9 cellular contexts compared by ENCODE assay signal in genomic region chr20:34300809-34301586, GRCh38. TPM values are rescaled to one million over a fixed set of nuclear protein-coding genes. Genes with fewer than 3 reads are reported as not detected.
A peak's percentile ranks its signal among the peaks of the same experiment; 100 is the strongest.
DNase-seq lines count a peak whose midpoint lies in the region; ATAC-seq, FAIRE-seq and TF ChIP-seq lines count a peak whose summit lies in the region.
"Had no signal": no experiment of that assay in that cellular context is flagged by ENCODE, and none has a peak within 500 bp of the region (broad histone marks: within the 10 kb centered on the region; RNA-seq: fewer than 3 reads in every experiment).

No MANE protein-coding gene starts in this region.

- H3K4me3 ChIP-seq in CD8-positive, alpha-beta memory T cell (ENCODE audit: low read length) = no peak overlapping the region
- H3K4me3 ChIP-seq in HL-60 (replicated peaks; ENCODE audit: insufficient read depth, low read length) = peak overlapping the region; percentile 87
- peak overlapping the region; percentile 39 to 78 for H3K4me3 ChIP-seq in kidney (ENCODE audit: low read length in 2 of 2)

- FAIRE-seq in kidney (lab: Jason Lieb, UNC) (no peak), RCC 7860 (lab: Jason Lieb, UNC) (no peak)

- POLR2A ChIA-PET in CD8-positive, alpha-beta memory T cell (lab: Charles Lee) = no interaction called here
- POLR2A ChIA-PET in WTC11 (lab: Charles Lee) = interaction anchor here (0.6 kb wide), 1 partner anchor 11 kb away, joined by 12 read pairs; no protein-coding TSS in a partner anchor

- peak overlapping the region; percentile 9 to 90 (median 70) for H3K4me3 Mint-ChIP-seq in CD8-positive, alpha-beta memory T cell
- H3K4me3 Mint-ChIP-seq in WTC11 = no peak overlapping the region; the same call in 1 of the 2 replicates

- no peaks in the 10 kb centered on the region for H3K9me3 ChIP-seq in CD8-positive, alpha-beta memory T cell (ENCODE audit: low read length)
- no peaks in the 10 kb centered on the region for H3K9me3 ChIP-seq in kidney (ENCODE audit: control insufficient read depth in 1 of 2, low read length in 2 of 2)

- H3K27me3 ChIP-seq in CD8-positive, alpha-beta memory T cell (ENCODE audit: insufficient read depth, low read length, poor library complexity, severe bottlenecking) = no peaks in the 10 kb centered on the region
- H3K27me3 ChIP-seq in HL-60 (ENCODE audit: insufficient read depth, poor library complexity, severe bottlenecking) = no peaks in the 10 kb centered on the region

- no peaks in the 10 kb centered on the region for H3K36me3 ChIP-seq in CD8-positive, alpha-beta memory T cell (ENCODE audit: insufficient read depth, low read length)
- no peaks in the 10 kb centered on the region for H3K36me3 ChIP-seq in kidney (ENCODE audit: control insufficient read depth in 1 of 2, insufficient read depth in 2 of 2, low read length in 2 of 2)

- TF ChIP-seq CTCF in HL-60 (IDR thresholded peaks at IDR 0.05; ENCODE audit: insufficient read depth, low read length) (no peak), WTC11 (IDR thresholded peaks at IDR 0.05) (no peak), kidney (IDR thresholded peaks at IDR 0.05; ENCODE audit: borderline replicate concordance, extremely low read depth, insufficient read depth) (no peak)

- H3K9ac ChIP-seq in kidney (ENCODE audit: low read length in 2 of 2) = peak overlapping the region in 1 of 2 donors; percentile 8

- H3K9me3 Mint-ChIP-seq in CD8-positive, alpha-beta memory T cell = no peaks in the 10 kb centered on the region
- no peaks in the 10 kb centered on the region for H3K9me3 Mint-ChIP-seq in WTC11

- no peak for DNase-seq in CD8-positive, alpha-beta memory T cell
- DNase-seq in HL-60 (ENCODE audit: low read depth in 1 of 2, low spot score in 1 of 2) (no peak), WTC11 (ENCODE audit: low spot score) (peak; percentile 23), kidney (no peak), NCI-H2107 (lab: John Stamatoyannopoulos, UW) (no peak), RCC 7860 (ENCODE audit: low spot score) (no peak)
- DNase-seq: aorta had no signal

- H3K4me1 ChIP-seq in CD8-positive, alpha-beta memory T cell (ENCODE audit: insufficient read depth, low read length) = peaks cover 18% of the 10 kb centered on the region
- H3K4me1 ChIP-seq in kidney (ENCODE audit: control insufficient read depth in 1 of 2, insufficient read depth in 1 of 2, low read depth in 1 of 2, low read length in 2 of 2) = peaks cover 5 to 13% of the 10 kb centered on the region in 2 donors

- H3K27ac ChIP-seq in CD8-positive, alpha-beta memory T cell (ENCODE audit: low read depth, low read length) = no peak overlapping the region
- H3K27ac ChIP-seq in HL-60 (replicated peaks) (no peak overlapping the region; the same call in 1 of the 2 replicates), kidney (ENCODE audit: low read depth in 2 of 2, low read length in 2 of 2) (peak overlapping the region in 1 of 2 donors; percentile 26)

- peak; percentile 6 for ATAC-seq in WTC11
- no peak for ATAC-seq in HG02610 (IDR thresholded peaks at IDR 0.05; ENCODE audit: unreplicated experiment)
- no peak for ATAC-seq in HG02759 (IDR thresholded peaks at IDR 0.05; ENCODE audit: unreplicated experiment)

- peaks cover 0 to 4% (median 0%) of the 10 kb centered on the region in 3 donors for H3K36me3 Mint-ChIP-seq in CD8-positive, alpha-beta memory T cell
- H3K36me3 Mint-ChIP-seq in WTC11 = peaks cover 4% of the 10 kb centered on the region

- H3K27ac Mint-ChIP-seq in CD8-positive, alpha-beta memory T cell = peak overlapping the region in 4 of 8 donors; percentile 17 to 64 (median 34)
- peak overlapping the region; percentile 70 for H3K27ac Mint-ChIP-seq in WTC11

- H3K4me1 Mint-ChIP-seq in CD8-positive, alpha-beta memory T cell = peaks cover 11 to 21% (median 16%) of the 10 kb centered on the region in 3 donors
- peaks cover 2% of the 10 kb centered on the region; the same call in 1 of the 2 replicates for H3K4me1 Mint-ChIP-seq in WTC11

- H3K27me3 Mint-ChIP-seq in CD8-positive, alpha-beta memory T cell = peaks cover 0 to 1% of the 10 kb centered on the region in 2 donors
- no peaks in the 10 kb centered on the region for H3K27me3 Mint-ChIP-seq in WTC11 (ENCODE audit: low read depth)

- intact Hi-C loops in kidney (cut with DNase I) = no loop called here

- CTCF ChIA-PET in CD8-positive, alpha-beta memory T cell (lab: Charles Lee) = interaction anchor here (3.9 kb wide), 1 partner anchor 11 kb away, joined by 31 read pairs; no protein-coding TSS in a partner anchor
- CTCF ChIA-PET in WTC11 (lab: Charles Lee) = interaction anchor here (1.0 to 2.8 kb wide), 4 partner anchors 11 to 222 kb away, joined by 4 to 47 read pairs (median 6); no protein-coding TSS in a partner anchor

TF ChIP-seq in WTC11, 78 proteins besides CTCF, POLR2A, EP300 and RAD21:
- TF ChIP-seq ZNF671 (CRISPR knock-in tag; IDR thresholded peaks at IDR 0.05) (no peak), NR1H2 (CRISPR knock-in tag; IDR thresholded peaks at IDR 0.05) (no peak), FOXJ3 (CRISPR knock-in tag; IDR thresholded peaks at IDR 0.05; ENCODE audit: borderline replicate concordance) (no peak), OVOL2 (CRISPR knock-in tag; IDR thresholded peaks at IDR 0.05; ENCODE audit: borderline replicate concordance) (no peak), SOX15 (CRISPR knock-in tag; IDR thresholded peaks at IDR 0.05) (no peak), ZNF425 (CRISPR knock-in tag; conservative IDR thresholded peaks at IDR 0.05) (no peak), KAT7 (CRISPR knock-in tag; IDR thresholded peaks at IDR 0.05; ENCODE audit: borderline replicate concordance) (no peak), ZNF532 (CRISPR knock-in tag; IDR thresholded peaks at IDR 0.05; ENCODE audit: borderline replicate concordance) (no peak), ZNF423 (CRISPR knock-in tag; IDR thresholded peaks at IDR 0.05) (no peak), ZMAT4 (CRISPR knock-in tag; IDR thresholded peaks at IDR 0.05) (no peak), GRHL2 (CRISPR knock-in tag; IDR thresholded peaks at IDR 0.05; ENCODE audit: insufficient replicate concordance, severe bottlenecking) (no peak)
TF ChIP-seq in WTC11: peak in this region for 0.

RNA-seq across cellular contexts. Expression of gene AHCY, which starts 2.2 kb away (rescaled TPM):
- 100 to 1,000 TPM; 169 to 175 TPM for total RNA-seq in CD8-positive, alpha-beta memory T cell
- polyA plus RNA-seq in CD8-positive, alpha-beta memory T cell = 21.4 TPM
- total RNA-seq in WTC11 (2021) (401 to 415 TPM (median 411 TPM) in 3 replicates), kidney (70.3 TPM)
- 144 TPM for polyA plus RNA-seq in kidney (ENCODE audit: insufficient read depth, low read depth, low replicate concordance)

RNA-seq across cellular contexts. Expression of gene ASIP, which starts 59.8 kb away (rescaled TPM):
- total RNA-seq in CD8-positive, alpha-beta memory T cell = not detected
- not detected for polyA plus RNA-seq in CD8-positive, alpha-beta memory T cell
- total RNA-seq in WTC11 (2021) (not detected in 3 replicates), kidney (not detected)
- 0.84 TPM for polyA plus RNA-seq in kidney (ENCODE audit: insufficient read depth, low read depth, low replicate concordance)
- total RNA-seq: aorta had no signal
- polyA plus RNA-seq: aorta had no signal
